9 cellular contexts compared by ENCODE assay signal in the genomic region with DNA sequence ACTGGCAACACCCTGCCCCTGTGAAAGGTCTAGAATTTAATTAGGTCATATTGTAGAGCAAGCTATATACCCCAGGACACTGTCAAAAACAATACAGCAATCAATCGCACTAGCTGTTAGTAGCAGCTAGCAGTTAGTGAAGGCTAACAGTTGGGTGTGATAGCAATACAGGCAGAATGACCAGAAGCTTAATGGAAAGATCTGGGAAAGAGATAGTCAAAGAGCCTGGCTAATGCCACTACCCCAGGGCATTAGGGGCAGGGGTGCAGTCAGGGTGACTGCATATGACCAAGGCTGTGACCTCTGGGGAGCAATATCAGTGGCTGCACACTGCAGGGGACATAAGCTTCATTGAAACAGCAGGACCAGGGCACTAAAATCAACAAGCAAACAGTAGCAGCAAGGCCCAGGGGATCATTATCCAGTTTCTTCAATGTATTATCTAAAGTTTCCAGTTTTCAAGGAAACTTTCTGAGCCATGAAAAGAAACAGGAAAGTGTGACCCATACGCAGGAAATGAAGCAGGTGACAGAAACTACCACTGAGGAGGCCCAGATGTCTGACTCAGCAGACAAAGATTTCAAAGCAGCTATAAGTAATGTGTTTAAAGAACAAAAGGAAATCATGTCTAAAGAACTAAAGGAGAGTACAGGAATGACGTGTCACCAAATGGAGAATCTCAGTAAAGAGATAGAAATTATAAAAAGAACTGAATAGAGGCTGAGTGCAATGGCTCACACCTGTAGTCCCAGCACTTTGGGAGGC.
DNase-seq lines count a peak whose midpoint lies in the region; ATAC-seq, FAIRE-seq and TF ChIP-seq lines count a peak whose summit lies in the region.
"Had no signal": no experiment of that assay in that cellular context is flagged by ENCODE, and none has a peak within 500 bp of the region (broad histone marks: within the 10 kb centered on the region; RNA-seq: fewer than 3 reads in every experiment).

No MANE protein-coding gene starts in this region.

- no peak overlapping the region for H3K9ac ChIP-seq in HepG2 (ENCODE audit: insufficient read depth, low read depth, low read length)

- H4K20me1 ChIP-seq in HepG2 (ENCODE audit: insufficient read depth, low read length) = no peaks in the 10 kb centered on the region

- FAIRE-seq in HepG2 (lab: Jason Lieb, UNC) = no peak

- TF ChIP-seq CTCF in AG09309 (IDR thresholded peaks at IDR 0.05; ENCODE audit: control insufficient read depth, insufficient read depth, low read depth, low read length, missing control alignments) (no peak), HFFc6 (IDR thresholded peaks at IDR 0.05) (no peak), HepG2 (CRISPR knock-in tag; IDR thresholded peaks at IDR 0.05) (no peak)

- CTCF ChIA-PET in HepG2 (lab: Yijun Ruan, JAX; ENCODE audit: low intra/inter-chr PET ratio, low total read pairs) = no interaction called here

- in situ Hi-C loops in HepG2 (cut with HindIII; ENCODE audit: extremely low pct_ligation_motif_present, low pct_unique_long_range_greater_than_20kb) = no loop called here

- TF ChIP-seq POLR2A in HepG2 (IDR thresholded peaks at IDR 0.05; ENCODE audit: insufficient read depth in 1 of 2, low read depth in 2 of 2, low read length in 2 of 2) = no peak

- no peaks in the 10 kb centered on the region for H3K79me2 ChIP-seq in HepG2 (ENCODE audit: insufficient read depth, low read length)

- H3K4me3 ChIP-seq in AG09309 (ENCODE audit: control insufficient read depth, low read depth, low read length) = no peak overlapping the region
- H3K4me3 ChIP-seq in HepG2 (replicated peaks in 1 of 3; ENCODE audit: insufficient read depth in 1 of 3, low read depth in 2 of 3, low read length in 3 of 3) = no peak overlapping the region
- H3K4me3 ChIP-seq: esophagus muscularis mucosa had no signal

- H3K9me3 Mint-ChIP-seq in HFFc6 = no peaks in the 10 kb centered on the region
- H3K9me3 Mint-ChIP-seq in activated naive CD8-positive, alpha-beta T cell treated with anti-CD3 and anti-CD28 coated beads, Interleukin-2, amount 10 ng/mL, durations not matched to agents 7 days and 5 days = peaks cover 12% of the 10 kb centered on the region

- H3K4me1 ChIP-seq in HepG2 (ENCODE audit: insufficient read depth, low read length) = no peaks in the 10 kb centered on the region
- H3K4me1 ChIP-seq: esophagus muscularis mucosa had no signal

- H3K27me3 ChIP-seq in HepG2 (ENCODE audit: control insufficient read depth in 1 of 2, insufficient read depth in 2 of 2, low read length in 2 of 2) = peaks cover 1 to 8% of the 10 kb centered on the region in 2 experiments; a peak in 3 of 5 replicates
- H3K27me3 ChIP-seq: esophagus muscularis mucosa had no signal

- peaks cover 10% of the 10 kb centered on the region; the same call in 1 of the 2 replicates for H3K36me3 Mint-ChIP-seq in HFFc6 (ENCODE audit: low read depth)
- no peaks in the 10 kb centered on the region for H3K36me3 Mint-ChIP-seq in activated naive CD8-positive, alpha-beta T cell treated with anti-CD3 and anti-CD28 coated beads, Interleukin-2, amount 10 ng/mL, durations not matched to agents 7 days and 5 days

- peak; percentile 72 for ATAC-seq in activated naive CD8-positive, alpha-beta T cell treated with anti-CD3 and anti-CD28 coated beads, Interleukin-2, amount 10 ng/mL, durations not matched to agents 7 days and 5 days (ENCODE audit: low read depth)
- ATAC-seq in HepG2 = no peak
- no peak for ATAC-seq in GM21717 (IDR thresholded peaks at IDR 0.05; ENCODE audit: unreplicated experiment)
- ATAC-seq in GM21576 (IDR thresholded peaks at IDR 0.05; ENCODE audit: unreplicated experiment) = no peak

- no TSS peak for BruUV-seq in HepG2 (replicated peaks; lab: Mats Ljungman, UMichigan)

- WGBS in HepG2 (ENCODE audit: low lambda C conversion rate) = 37% methylated on average over 3 of the region's 3 CpGs

- intact Hi-C loops in HepG2 (cut with micrococcal nuclease; ENCODE audit: unreplicated experiment) = no loop called here

- peak overlapping the region; percentile 58 for H3K4me3 Mint-ChIP-seq in HFFc6
- H3K4me3 Mint-ChIP-seq in activated naive CD8-positive, alpha-beta T cell treated with anti-CD3 and anti-CD28 coated beads, Interleukin-2, amount 10 ng/mL, durations not matched to agents 7 days and 5 days = no peak overlapping the region

- TF ChIP-seq RAD21 in HepG2 (CRISPR knock-in tag; IDR thresholded peaks at IDR 0.05) = no peak

- POLR2A ChIA-PET in activated naive CD8-positive, alpha-beta T cell treated with anti-CD3 and anti-CD28 coated beads, Interleukin-2, amount 10 ng/mL, durations not matched to agents 7 days and 5 days (lab: Charles Lee) = no interaction called here
- POLR2A ChIA-PET in HepG2 (lab: Yijun Ruan, JAX) = no interaction called here

- H2AFZ ChIP-seq in HepG2 (ENCODE audit: low read length) = no peak overlapping the region

- H3K27ac Mint-ChIP-seq in HFFc6 = peak overlapping the region; percentile 79
- H3K27ac Mint-ChIP-seq in activated naive CD8-positive, alpha-beta T cell treated with anti-CD3 and anti-CD28 coated beads, Interleukin-2, amount 10 ng/mL, durations not matched to agents 7 days and 5 days = no peak overlapping the region

- H3K4me1 Mint-ChIP-seq in HFFc6 (ENCODE audit: low read depth) = peaks cover 21% of the 10 kb centered on the region
- peaks cover 11% of the 10 kb centered on the region for H3K4me1 Mint-ChIP-seq in activated naive CD8-positive, alpha-beta T cell treated with anti-CD3 and anti-CD28 coated beads, Interleukin-2, amount 10 ng/mL, durations not matched to agents 7 days and 5 days

- no peaks in the 10 kb centered on the region for H3K27me3 Mint-ChIP-seq in HFFc6 (ENCODE audit: insufficient read depth)
- H3K27me3 Mint-ChIP-seq in activated naive CD8-positive, alpha-beta T cell treated with anti-CD3 and anti-CD28 coated beads, Interleukin-2, amount 10 ng/mL, durations not matched to agents 7 days and 5 days = no peaks in the 10 kb centered on the region

- no peak for TF ChIP-seq EP300 in HepG2 (IDR thresholded peaks at IDR 0.05; ENCODE audit: low read depth in 2 of 2, low read length in 2 of 2)
- no peak for TF ChIP-seq EP300 in HepG2 (CRISPR knock-in tag; IDR thresholded peaks at IDR 0.05; ENCODE audit: borderline replicate concordance)

- no peak overlapping the region for H3K27ac ChIP-seq in HepG2 (ENCODE audit: extremely low read length, insufficient read depth, low read length)
- H3K27ac ChIP-seq: esophagus muscularis mucosa had no signal

- no peak overlapping the region for H3K4me2 ChIP-seq in HepG2 (ENCODE audit: low read depth, low read length)

- H3K36me3 ChIP-seq in HepG2 (replicated peaks in 1 of 2; ENCODE audit: control insufficient read depth in 1 of 2, insufficient read depth in 2 of 2, low read length in 2 of 2) = no peaks in the 10 kb centered on the region
- H3K36me3 ChIP-seq: esophagus muscularis mucosa had no signal

- DNase-seq in AG09309 (ENCODE audit: low read depth) (peak; percentile 16), HFFc6 (peak; percentile 82), HepG2 (ENCODE audit: low spot score) (no peak), LoVo (ENCODE audit: low spot score) (no peak), NCI-H2196 treated with DMSO at 0.1 percent for 48 hours (lab: John Stamatoyannopoulos, UW; ENCODE audit: unreplicated experiment) (no peak)
- DNase-seq in activated naive CD8-positive, alpha-beta T cell treated with anti-CD3 and anti-CD28 coated beads, Interleukin-2, amount 10 ng/mL, durations not matched to agents 7 days and 5 days = no peak

- H3K9me3 ChIP-seq in HepG2 (ENCODE audit: low read length) = no peaks in the 10 kb centered on the region
- H3K9me3 ChIP-seq: esophagus muscularis mucosa had no signal

TF ChIP-seq in HepG2, 621 proteins besides CTCF, POLR2A, EP300 and RAD21:
- TF ChIP-seq LCORL (IDR thresholded peaks at IDR 0.05) (no peak), LCORL (CRISPR knock-in tag; IDR thresholded peaks at IDR 0.05) (no peak), U2AF2 (IDR thresholded peaks at IDR 0.05; ENCODE audit: low read depth, low read length) (no peak), U2AF1 (optimal IDR thresholded peaks at IDR 0.05; ENCODE audit: low read depth, low read length) (no peak), CREB1 (IDR thresholded peaks at IDR 0.05) (0 out of 2 replicates have a peak, but pooled peaks have one; percentile 19), CREB1 (CRISPR knock-in tag; IDR thresholded peaks at IDR 0.05) (no peak)
- TF ChIP-seq, protein P1, sequence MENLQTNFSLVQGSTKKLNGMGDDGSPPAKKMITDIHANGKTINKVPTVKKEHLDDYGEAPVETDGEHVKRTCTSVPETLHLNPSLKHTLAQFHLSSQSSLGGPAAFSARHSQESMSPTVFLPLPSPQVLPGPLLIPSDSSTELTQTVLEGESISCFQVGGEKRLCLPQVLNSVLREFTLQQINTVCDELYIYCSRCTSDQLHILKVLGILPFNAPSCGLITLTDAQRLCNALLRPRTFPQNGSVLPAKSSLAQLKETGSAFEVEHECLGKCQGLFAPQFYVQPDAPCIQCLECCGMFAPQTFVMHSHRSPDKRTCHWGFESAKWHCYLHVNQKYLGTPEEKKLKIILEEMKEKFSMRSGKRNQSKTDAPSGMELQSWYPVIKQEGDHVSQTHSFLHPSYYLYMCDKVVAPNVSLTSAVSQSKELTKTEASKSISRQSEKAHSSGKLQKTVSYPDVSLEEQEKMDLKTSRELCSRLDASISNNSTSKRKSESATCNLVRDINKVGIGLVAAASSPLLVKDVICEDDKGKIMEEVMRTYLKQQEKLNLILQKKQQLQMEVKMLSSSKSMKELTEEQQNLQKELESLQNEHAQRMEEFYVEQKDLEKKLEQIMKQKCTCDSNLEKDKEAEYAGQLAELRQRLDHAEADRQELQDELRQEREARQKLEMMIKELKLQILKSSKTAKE (CRISPR knock-in tag; IDR thresholded peaks at IDR 0.05; ENCODE audit: borderline replicate concordance) = no peak
TF ChIP-seq in HepG2: peak in this region for 1.

Comparison
In these comparisons a context has a peak if more than half of its experiments do, and no peak if none do; other contexts are left out.
1. DNase-seq: peak in AG09309 (single experiment) and HFFc6 (single experiment); none in activated naive CD8-positive, alpha-beta T cell treated with anti-CD3 and anti-CD28 coated beads, Interleukin-2, amount 10 ng/mL, durations not matched to agents 7 days and 5 days (single experiment), HepG2 (single experiment), LoVo (single experiment) and NCI-H2196 treated with DMSO at 0.1 percent for 48 hours (single experiment).